ENCODE assay signal across 1 cellular context in the genomic region with DNA sequence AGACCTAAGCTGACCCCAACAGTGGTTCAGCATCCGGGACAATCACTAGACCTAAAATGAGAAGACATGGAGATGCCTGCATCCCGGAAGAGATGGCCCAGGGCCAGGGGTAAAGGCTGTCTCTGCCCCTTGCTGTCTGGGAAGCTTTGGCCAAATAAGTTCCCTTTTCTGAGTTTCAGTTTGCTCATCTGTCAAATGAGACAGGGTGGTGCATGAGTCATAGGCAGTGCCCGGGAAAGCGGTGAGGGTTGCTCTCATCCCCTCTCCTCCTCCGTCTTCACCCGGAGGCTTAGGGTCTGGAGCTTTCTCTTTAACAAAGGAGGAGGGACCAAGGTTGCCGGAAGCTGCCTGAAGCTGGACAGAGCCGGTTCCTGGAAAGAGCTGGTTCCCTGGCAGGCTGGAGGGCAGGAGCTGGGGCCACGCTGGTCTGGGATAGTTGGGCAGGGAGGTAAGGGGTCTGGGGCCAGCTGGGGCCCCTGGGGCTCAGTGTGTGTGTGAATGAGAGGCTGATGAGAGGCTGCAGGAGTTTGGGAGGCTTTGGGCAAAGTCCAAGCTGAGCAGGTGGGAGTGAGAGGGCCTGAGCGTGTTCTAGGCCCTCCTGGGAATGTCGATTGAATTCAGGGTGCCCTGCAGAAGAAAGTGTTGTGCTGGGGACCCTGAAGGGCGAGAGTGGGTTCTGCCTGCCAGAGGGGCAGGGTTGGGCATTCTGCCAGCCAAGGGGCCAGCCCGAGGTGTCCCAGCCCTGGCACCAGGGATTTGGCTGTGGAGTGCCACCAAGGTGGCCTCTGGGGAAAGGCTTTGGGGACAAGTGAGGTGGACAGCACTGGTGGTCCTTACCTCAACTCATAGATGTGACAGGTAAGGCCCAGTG.
TF ChIP-seq lines count a peak whose summit lies in the region.

Gene SDSL (plus strand): TSS at position 351 of the 871 bp plus-strand sequence. CDS start 5,603 bp downstream, outside the sequence.

TF ChIP-seq in K562, 482 proteins besides CTCF, POLR2A, EP300 and RAD21 (continued from another document):
- TF ChIP-seq, protein P1, sequence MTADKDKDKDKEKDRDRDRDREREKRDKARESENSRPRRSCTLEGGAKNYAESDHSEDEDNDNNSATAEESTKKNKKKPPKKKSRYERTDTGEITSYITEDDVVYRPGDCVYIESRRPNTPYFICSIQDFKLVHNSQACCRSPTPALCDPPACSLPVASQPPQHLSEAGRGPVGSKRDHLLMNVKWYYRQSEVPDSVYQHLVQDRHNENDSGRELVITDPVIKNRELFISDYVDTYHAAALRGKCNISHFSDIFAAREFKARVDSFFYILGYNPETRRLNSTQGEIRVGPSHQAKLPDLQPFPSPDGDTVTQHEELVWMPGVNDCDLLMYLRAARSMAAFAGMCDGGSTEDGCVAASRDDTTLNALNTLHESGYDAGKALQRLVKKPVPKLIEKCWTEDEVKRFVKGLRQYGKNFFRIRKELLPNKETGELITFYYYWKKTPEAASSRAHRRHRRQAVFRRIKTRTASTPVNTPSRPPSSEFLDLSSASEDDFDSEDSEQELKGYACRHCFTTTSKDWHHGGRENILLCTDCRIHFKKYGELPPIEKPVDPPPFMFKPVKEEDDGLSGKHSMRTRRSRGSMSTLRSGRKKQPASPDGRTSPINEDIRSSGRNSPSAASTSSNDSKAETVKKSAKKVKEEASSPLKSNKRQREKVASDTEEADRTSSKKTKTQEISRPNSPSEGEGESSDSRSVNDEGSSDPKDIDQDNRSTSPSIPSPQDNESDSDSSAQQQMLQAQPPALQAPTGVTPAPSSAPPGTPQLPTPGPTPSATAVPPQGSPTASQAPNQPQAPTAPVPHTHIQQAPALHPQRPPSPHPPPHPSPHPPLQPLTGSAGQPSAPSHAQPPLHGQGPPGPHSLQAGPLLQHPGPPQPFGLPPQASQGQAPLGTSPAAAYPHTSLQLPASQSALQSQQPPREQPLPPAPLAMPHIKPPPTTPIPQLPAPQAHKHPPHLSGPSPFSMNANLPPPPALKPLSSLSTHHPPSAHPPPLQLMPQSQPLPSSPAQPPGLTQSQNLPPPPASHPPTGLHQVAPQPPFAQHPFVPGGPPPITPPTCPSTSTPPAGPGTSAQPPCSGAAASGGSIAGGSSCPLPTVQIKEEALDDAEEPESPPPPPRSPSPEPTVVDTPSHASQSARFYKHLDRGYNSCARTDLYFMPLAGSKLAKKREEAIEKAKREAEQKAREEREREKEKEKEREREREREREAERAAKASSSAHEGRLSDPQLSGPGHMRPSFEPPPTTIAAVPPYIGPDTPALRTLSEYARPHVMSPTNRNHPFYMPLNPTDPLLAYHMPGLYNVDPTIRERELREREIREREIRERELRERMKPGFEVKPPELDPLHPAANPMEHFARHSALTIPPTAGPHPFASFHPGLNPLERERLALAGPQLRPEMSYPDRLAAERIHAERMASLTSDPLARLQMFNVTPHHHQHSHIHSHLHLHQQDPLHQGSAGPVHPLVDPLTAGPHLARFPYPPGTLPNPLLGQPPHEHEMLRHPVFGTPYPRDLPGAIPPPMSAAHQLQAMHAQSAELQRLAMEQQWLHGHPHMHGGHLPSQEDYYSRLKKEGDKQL (CRISPR knock-in tag; IDR thresholded peaks at IDR 0.05; ENCODE audit: borderline replicate concordance) = no peak
- peak; percentile 97 for TF ChIP-seq JUN (IDR thresholded peaks at IDR 0.05; ENCODE audit: borderline replicate concordance, low read depth, low read length)
- no peak for TF ChIP-seq JUN (CRISPR knock-in tag; IDR thresholded peaks at IDR 0.05; ENCODE audit: borderline replicate concordance)
- TF ChIP-seq ZEB2 (IDR thresholded peaks at IDR 0.05) = 0 out of 2 replicates have a peak, but pooled peaks have one; percentile 14
- TF ChIP-seq DPF2 (IDR thresholded peaks at IDR 0.05) = peak; percentile 82
- TF ChIP-seq PHB2 (IDR thresholded peaks at IDR 0.05; ENCODE audit: low read depth) = no peak
- TF ChIP-seq ELF1 (tag; IDR thresholded peaks at IDR 0.05) = peak; percentile 76
- TF ChIP-seq MAX (CRISPR knock-in tag; IDR thresholded peaks at IDR 0.05) = peak; percentile 34; the same call in 1 of the 2 replicates
- no peak for TF ChIP-seq CEBPG (CRISPR knock-in tag; IDR thresholded peaks at IDR 0.05)
- TF ChIP-seq CEBPG (tag; conservative IDR thresholded peaks at IDR 0.05 in 1 of 2, IDR thresholded peaks at IDR 0.05 in 1 of 2) = no peak
- TF ChIP-seq ZNF197 (CRISPR knock-in tag; IDR thresholded peaks at IDR 0.05; ENCODE audit: low read depth) = peak; percentile 73; the same call in 1 of the 2 replicates
- peak in 1 of 3 experiments; percentile 21 for TF ChIP-seq YY1 (IDR thresholded peaks at IDR 0.05; ENCODE audit: borderline replicate concordance in 1 of 3, control insufficient read depth in 1 of 3, extremely low read depth in 1 of 3, insufficient read depth in 3 of 3, insufficient read length in 1 of 3, insufficient replicate concordance in 2 of 3, low read depth in 1 of 3, low read length in 2 of 3)
- peak in 1 of 2 experiments; percentile 70; a peak in 2 of 4 replicates for TF ChIP-seq SRF (CRISPR knock-in tag; IDR thresholded peaks at IDR 0.05)
- TF ChIP-seq PHB (CRISPR knock-in tag; IDR thresholded peaks at IDR 0.05) = no peak
- peak; percentile 77 for TF ChIP-seq GABPA (tag; conservative IDR thresholded peaks at IDR 0.05; ENCODE audit: low read depth)
- TF ChIP-seq FOSL1 (tag; conservative IDR thresholded peaks at IDR 0.05) = peak; percentile 99
- TF ChIP-seq ETS1 (conservative IDR thresholded peaks at IDR 0.05; ENCODE audit: control insufficient read depth, low read depth, low read length) = no peak
- TF ChIP-seq HDAC8 (tag; IDR thresholded peaks at IDR 0.05) = no peak
- no peak for TF ChIP-seq DACH1 (IDR thresholded peaks at IDR 0.05; ENCODE audit: partially characterized antibody)
- no peak for TF ChIP-seq ARHGAP35 (IDR thresholded peaks at IDR 0.05; ENCODE audit: partially characterized antibody)
